ENCODE assay signal across 22 cellular contexts in the genomic region with DNA sequence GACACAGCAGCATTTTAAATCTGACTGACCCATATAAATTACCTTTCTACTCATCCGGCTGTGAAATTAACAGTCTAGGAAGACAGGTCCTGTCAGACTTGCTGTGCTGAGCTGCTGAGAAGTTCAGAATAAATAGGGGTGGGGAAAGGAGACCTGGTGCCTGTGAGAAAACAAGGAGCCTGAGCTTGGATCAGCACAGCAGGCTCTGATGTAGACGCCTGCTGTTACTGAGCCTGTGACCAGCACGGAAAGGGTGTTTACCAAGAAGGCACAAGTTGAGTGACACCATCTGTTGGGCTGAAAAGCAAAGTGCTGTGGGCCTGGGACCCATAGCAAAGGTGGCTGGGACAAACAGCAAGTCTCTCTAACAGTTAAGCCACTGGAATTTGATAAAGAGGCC.
DNase-seq lines count a peak whose midpoint lies in the region; FAIRE-seq and TF ChIP-seq lines count a peak whose summit lies in the region.
"Had no signal": no experiment of that assay in that cellular context is flagged by ENCODE, and none has a peak within 500 bp of the region (broad histone marks: within the 10 kb centered on the region; RNA-seq: fewer than 3 reads in every experiment).

No MANE protein-coding gene starts in this region.

- H3K4me3 Mint-ChIP-seq in H9: no peak overlapping the region
- no peak overlapping the region for H3K4me3 Mint-ChIP-seq in nephron progenitor cell
- H3K4me3 Mint-ChIP-seq: activated B cell treated with CpG ODN at 0.5 μM for 24 hours; activated T-helper 17 cell treated with anti-CD3 and anti-CD28 coated beads, Interleukin-2, amount 50 U/mL, for 72 hours; HFFc6; naive B cell; stimulated activated naive B cell treated with anti-CD40 and anti-IgM and Interleukin-4, amounts not matched to agents 10 μg/mL and 1 μg/mL and 100 μg/mL, for 72 hours had no signal

- H2BK20ac ChIP-seq in H9 (ENCODE audit: low read depth, low read length, poor library complexity, severe bottlenecking): no peak overlapping the region
- no peak overlapping the region for H2BK20ac ChIP-seq in H1 (ENCODE audit: low read length)

- H3K18ac ChIP-seq in H9 (ENCODE audit: insufficient read length, low read depth, low read length) (no peak overlapping the region), H1 (ENCODE audit: extremely low read depth, low read length) (no peak overlapping the region), trophoblast cell (ENCODE audit: low read length) (no peak overlapping the region)

- H3K4me3 ChIP-seq in H1 (ENCODE audit: extremely low read depth in 1 of 4, insufficient read depth in 2 of 4, low read depth in 3 of 4, low read length in 4 of 4) (no peak overlapping the region), trophoblast cell (ENCODE audit: low read depth, low read length) (no peak overlapping the region)
- H3K4me3 ChIP-seq: ovary, right atrium auricular region had no signal

- TF ChIP-seq EP300 in H1 (IDR thresholded peaks at IDR 0.05; ENCODE audit: borderline replicate concordance in 1 of 2, low read depth in 2 of 2, low read length in 2 of 2): no peak

- no peaks in the 10 kb centered on the region; the same call in 1 of the 2 replicates for H3K27me3 Mint-ChIP-seq in H9 (ENCODE audit: low read depth)
- H3K27me3 Mint-ChIP-seq in nephron progenitor cell (ENCODE audit: low read depth, poor library complexity): peaks cover 12% of the 10 kb centered on the region
- H3K27me3 Mint-ChIP-seq: activated B cell treated with CpG ODN at 0.5 μM for 24 hours had no signal

- H3K27me3 ChIP-seq in H9 (ENCODE audit: insufficient read depth, low read length) (no peaks in the 10 kb centered on the region), H1 (replicated peaks in 1 of 4; ENCODE audit: control insufficient read depth in 3 of 4, extremely low read depth in 1 of 4, insufficient read depth in 3 of 4, low read length in 3 of 4) (no peaks in the 10 kb centered on the region), trophoblast cell (ENCODE audit: insufficient read depth, low read length) (no peaks in the 10 kb centered on the region)
- H3K27me3 ChIP-seq: ovary, right atrium auricular region had no signal

- POLR2A ChIA-PET in H1 (lab: Charles Lee; ENCODE audit: partially characterized antibody): no interaction called here

- H4K20me1 ChIP-seq in H9 (ENCODE audit: control insufficient read depth, insufficient read depth, insufficient read length) (no peaks in the 10 kb centered on the region), H1 (replicated peaks in 1 of 2; ENCODE audit: control insufficient read depth in 1 of 2, insufficient read depth in 2 of 2, low read length in 2 of 2) (no peaks in the 10 kb centered on the region)

- H3K4me1 Mint-ChIP-seq in H9 (peaks cover 6 to 10% of the 10 kb centered on the region in 2 experiments), nephron progenitor cell (peaks cover 12% of the 10 kb centered on the region)
- H3K4me1 Mint-ChIP-seq: activated T-helper 17 cell treated with anti-CD3 and anti-CD28 coated beads, Interleukin-2, amount 50 U/mL, for 72 hours; stimulated activated naive B cell treated with anti-CD40 and anti-IgM and Interleukin-4, amounts not matched to agents 10 μg/mL and 1 μg/mL and 100 μg/mL, for 72 hours had no signal

- H2BK15ac ChIP-seq in H9 (ENCODE audit: low read depth, low read length) (no peak overlapping the region), H1 (ENCODE audit: low read length) (no peak overlapping the region)

- H3K4me1 ChIP-seq in H9 (ENCODE audit: insufficient read depth, low read length) (no peaks in the 10 kb centered on the region), H1 (replicated peaks in 1 of 4; ENCODE audit: control insufficient read depth in 3 of 4, insufficient read depth in 4 of 4, low read length in 3 of 4) (peaks cover 0 to 4% (median 0%) of the 10 kb centered on the region in 4 experiments; a peak in 1 of 7 replicates), trophoblast cell (ENCODE audit: control insufficient read depth in 1 of 2, insufficient read depth in 2 of 2, low read length in 2 of 2) (no peaks in the 10 kb centered on the region)
- H3K4me1 ChIP-seq: right atrium auricular region had no signal

- H2AFZ ChIP-seq in H9 (ENCODE audit: low read length): no peak overlapping the region
- no peak overlapping the region for H2AFZ ChIP-seq in H1 (ENCODE audit: low read length)
- no peak overlapping the region for H2AFZ ChIP-seq in trophoblast cell (ENCODE audit: insufficient read depth, low read length, poor library complexity)

- H4K8ac ChIP-seq in H9 (replicated peaks; ENCODE audit: insufficient read length, low read depth, low read length) (no peak overlapping the region), H1 (ENCODE audit: extremely low read depth, insufficient read depth, low read length) (no peak overlapping the region; the same call in 1 of the 2 replicates), trophoblast cell (ENCODE audit: low read depth, low read length) (no peak overlapping the region)

- H2BK120ac ChIP-seq in H9 (ENCODE audit: low read depth, low read length, poor library complexity, severe bottlenecking): no peak overlapping the region
- H2BK120ac ChIP-seq in H1 (replicated peaks; ENCODE audit: low read depth, low read length): no peak overlapping the region
- no peak overlapping the region for H2BK120ac ChIP-seq in trophoblast cell (ENCODE audit: insufficient read depth, low read length, poor library complexity)

- FAIRE-seq in H1 (lab: Jason Lieb, UNC): peak; percentile 62

- no CpG with 5 or more reads among the region's 3 CpGs for WGBS in H9 (ENCODE audit: extremely low coverage, insufficient read length, low lambda C conversion rate)
- WGBS in H1 (ENCODE audit: extremely low coverage in 1 of 2, insufficient coverage in 1 of 2, insufficient read length in 1 of 2, insufficient replicate concordance in 2 of 2, low coverage in 1 of 2, low lambda C conversion rate in 2 of 2, missing lambda C conversion rate in 1 of 2), 2 experiments: 42% methylated on average over 3 of the region's 3 CpGs; no CpG with 5 or more reads in 1 of the 2 experiments
- no CpG with 5 or more reads among the region's 3 CpGs for WGBS in trophoblast cell (ENCODE audit: extremely low coverage, insufficient coverage, insufficient read length)

- no peaks in the 10 kb centered on the region for H3K9me3 Mint-ChIP-seq in H9
- H3K9me3 Mint-ChIP-seq in nephron progenitor cell: peaks cover 4% of the 10 kb centered on the region
- H3K9me3 Mint-ChIP-seq: activated B cell treated with CpG ODN at 0.5 μM for 24 hours; activated T-helper 17 cell treated with anti-CD3 and anti-CD28 coated beads, Interleukin-2, amount 50 U/mL, for 72 hours; HFFc6 had no signal

- TF ChIP-seq POLR2A in H1 (IDR thresholded peaks at IDR 0.05; ENCODE audit: control extremely low read depth in 1 of 2, low read depth in 2 of 2, low read length in 2 of 2): no peak

- no peak overlapping the region for H4K91ac ChIP-seq in H9 (ENCODE audit: insufficient read length, low read depth, low read length)
- no peak overlapping the region for H4K91ac ChIP-seq in H1 (replicated peaks; ENCODE audit: insufficient read length, low read length)
- H4K91ac ChIP-seq in trophoblast cell (ENCODE audit: low read depth, low read length): no peak overlapping the region

- H2BK12ac ChIP-seq in H9 (ENCODE audit: insufficient read length, low read depth, low read length): no peak overlapping the region
- no peak overlapping the region for H2BK12ac ChIP-seq in H1 (ENCODE audit: low read depth, low read length)
- H2BK12ac ChIP-seq in trophoblast cell (ENCODE audit: low read length): no peak overlapping the region

- TF ChIP-seq RAD21 in H1 (IDR thresholded peaks at IDR 0.05 in 1 of 2, conservative IDR thresholded peaks at IDR 0.05 in 1 of 2; ENCODE audit: low read depth in 2 of 2, low read length in 2 of 2): peak in 1 of 2 experiments; percentile 18; a peak in 1 of 4 replicates

- no peak overlapping the region for H4K12ac ChIP-seq in trophoblast cell (ENCODE audit: low read depth, low read length)

- H2BK5ac ChIP-seq in H9 (ENCODE audit: insufficient read length, low read length) (no peak overlapping the region), H1 (ENCODE audit: low read depth, low read length) (no peak overlapping the region), trophoblast cell (ENCODE audit: low read depth, low read length, poor library complexity) (no peak overlapping the region)

- H3K4ac ChIP-seq in H9 (ENCODE audit: low read depth, low read length): no peak overlapping the region
- no peak overlapping the region for H3K4ac ChIP-seq in H1 (replicated peaks; ENCODE audit: insufficient read length, low read depth, low read length)
- H3K4ac ChIP-seq in trophoblast cell (ENCODE audit: low read depth, low read length): no peak overlapping the region

- H3K36me3 Mint-ChIP-seq in H9 (ENCODE audit: insufficient read depth in 1 of 3, low read depth in 3 of 3): no peaks in the 10 kb centered on the region
- H3K36me3 Mint-ChIP-seq in nephron progenitor cell (ENCODE audit: low read depth): no peaks in the 10 kb centered on the region
- H3K36me3 Mint-ChIP-seq: naive B cell; stimulated activated naive B cell treated with anti-CD40 and anti-IgM and Interleukin-4, amounts not matched to agents 10 μg/mL and 1 μg/mL and 100 μg/mL, for 72 hours had no signal

- H3K56ac ChIP-seq in H9 (ENCODE audit: insufficient read length, low read depth, low read length) (no peak overlapping the region), H1 (replicated peaks; ENCODE audit: insufficient read length, low read depth, low read length) (no peak overlapping the region)

- H3K9me3 ChIP-seq in H9 (ENCODE audit: control insufficient read depth, low read depth, low read length) (no peaks in the 10 kb centered on the region), H1 (ENCODE audit: insufficient read depth in 2 of 2, low read depth in 1 of 2, low read length in 1 of 2) (no peaks in the 10 kb centered on the region), trophoblast cell (ENCODE audit: insufficient read depth, low read depth, low read length) (no peaks in the 10 kb centered on the region)
- H3K9me3 ChIP-seq: ovary, right atrium auricular region had no signal

- CTCF ChIA-PET in H1 (lab: Charles Lee; ENCODE audit: partially characterized antibody): interaction anchor here (1.0 to 1.9 kb wide), 5 partner anchors 17 to 137 kb away, joined by 3 to 7 read pairs (median 3); partner anchors contain the start of gene COL1A2

- H3K4me2 ChIP-seq in H9 (ENCODE audit: insufficient read depth, insufficient read length, low read length): no peak overlapping the region
- no peak overlapping the region for H3K4me2 ChIP-seq in H1 (ENCODE audit: insufficient read depth in 1 of 2, low read depth in 2 of 2, low read length in 2 of 2)
- no peak overlapping the region for H3K4me2 ChIP-seq in trophoblast cell (ENCODE audit: low read length)

- H3K27ac ChIP-seq in H9 (ENCODE audit: insufficient read length, low read depth, low read length) (no peak overlapping the region), H1 (ENCODE audit: low read depth, low read length) (no peak overlapping the region), trophoblast cell (ENCODE audit: low read depth, low read length) (no peak overlapping the region)
- H3K27ac ChIP-seq: ovary, right atrium auricular region, RWPE1 had no signal

- H3K36me3 ChIP-seq in H1 (ENCODE audit: control insufficient read depth in 2 of 4, insufficient read depth in 4 of 4, low read length in 3 of 4) (no peaks in the 10 kb centered on the region), trophoblast cell (ENCODE audit: control insufficient read depth in 1 of 2, insufficient read depth in 2 of 2, low read length in 2 of 2) (no peaks in the 10 kb centered on the region)
- H3K36me3 ChIP-seq: ovary, right atrium auricular region had no signal

- H3T11ph ChIP-seq in H9 (ENCODE audit: low read length): no peak overlapping the region

- H2AK5ac ChIP-seq in H9 (ENCODE audit: insufficient read length, low read length) (no peak overlapping the region), H1 (ENCODE audit: low read depth, low read length) (no peak overlapping the region), trophoblast cell (ENCODE audit: low read length) (no peak overlapping the region)

- H3K14ac ChIP-seq in H9 (ENCODE audit: insufficient read depth, low read length) (no peak overlapping the region), H1 (ENCODE audit: insufficient read length) (no peak overlapping the region), trophoblast cell (ENCODE audit: low read length) (no peak overlapping the region)

- H3K9ac ChIP-seq in H9 (ENCODE audit: extremely low read depth, insufficient read length, low read length) (no peak overlapping the region), H1 (replicated peaks in 1 of 4; ENCODE audit: extremely low read depth in 1 of 4, low read depth in 3 of 4, low read length in 3 of 4) (no peak overlapping the region), trophoblast cell (ENCODE audit: low read length) (no peak overlapping the region)

- H3K23me2 ChIP-seq in H9 (ENCODE audit: insufficient read length, low read depth, low read length, poor library complexity, severe bottlenecking) (no peaks in the 10 kb centered on the region), H1 (ENCODE audit: low read depth, low read length) (no peaks in the 10 kb centered on the region)

- TF ChIP-seq CTCF in H9 (conservative IDR thresholded peaks at IDR 0.05) (no peak), H1 (IDR thresholded peaks at IDR 0.05; ENCODE audit: control extremely low read depth in 1 of 3, insufficient read depth in 1 of 3, low read depth in 1 of 3, low read length in 3 of 3) (no peak), nephron progenitor cell (IDR thresholded peaks at IDR 0.05) (no peak)

- H3K79me1 ChIP-seq in H9 (ENCODE audit: insufficient read depth, low read depth, low read length, poor library complexity, severe bottlenecking): no peaks in the 10 kb centered on the region
- H3K79me1 ChIP-seq in H1 (ENCODE audit: low read depth, low read length): no peaks in the 10 kb centered on the region
- no peaks in the 10 kb centered on the region for H3K79me1 ChIP-seq in trophoblast cell (ENCODE audit: low read length)

- H3K79me2 ChIP-seq in H9 (ENCODE audit: insufficient read depth, low read length) (no peaks in the 10 kb centered on the region), H1 (ENCODE audit: control insufficient read depth in 1 of 2, insufficient read depth in 2 of 2, low read length in 2 of 2) (no peaks in the 10 kb centered on the region), trophoblast cell (ENCODE audit: control insufficient read depth, insufficient read depth, low read length, poor library complexity) (no peaks in the 10 kb centered on the region)

- peak; percentile 68 for DNase-seq in H9
- peak; percentile 41 for DNase-seq in NCI-H69 (lab: John Stamatoyannopoulos, UW)
- DNase-seq in H1 (ENCODE audit: low read depth in 1 of 2, low spot score in 2 of 2): peak in 1 of 2 experiments; percentile 47
- peak; percentile 4 for DNase-seq in nephron progenitor cell
- DNase-seq in GF-D8 (lab: John Stamatoyannopoulos, UW): no peak
- no peak for DNase-seq in NCI-H345 treated with DMSO at 0.1 percent for 48 hours (lab: John Stamatoyannopoulos, UW; ENCODE audit: unreplicated experiment)
- DNase-seq in trophoblast cell: no peak
- no peak for DNase-seq in activated gamma-delta T cell treated with Interleukin-2 at 50 U/mL for 16 hours
- DNase-seq: ACHN; activated B cell treated with CpG ODN at 0.5 μM for 24 hours; DMS79 treated with DMSO at 0.1 percent for 48 hours; HFFc6; left colon; naive B cell; NCI-H526 treated with DMSO at 0.1 percent for 48 hours; ovary; stimulated activated CD4-positive, alpha-beta T cell treated with anti-CD3 and anti-CD28 coated beads, Interleukin-12 subunit alpha, Interleukin-12 subunit beta, amount 100 ng/mL, for 4 hours; stimulated activated CD4-positive, alpha-beta T cell treated with anti-CD3 and anti-CD28 coated beads, Interleukin-4, amount 100 ng/mL, for 24 hours; stimulated activated naive B cell treated with anti-CD40 and anti-IgM and Interleukin-4, amounts not matched to agents 10 μg/mL and 1 μg/mL and 100 μg/mL, for 72 hours had no signal

- H3K27ac Mint-ChIP-seq in H9 (peak overlapping the region in 1 of 3 experiments; percentile 78; a peak in 1 of 7 replicates), nephron progenitor cell (peak overlapping the region; percentile 82)
- H3K27ac Mint-ChIP-seq: activated B cell treated with CpG ODN at 0.5 μM for 24 hours; activated T-helper 17 cell treated with anti-CD3 and anti-CD28 coated beads, Interleukin-2, amount 50 U/mL, for 72 hours; HFFc6; stimulated activated naive B cell treated with anti-CD40 and anti-IgM and Interleukin-4, amounts not matched to agents 10 μg/mL and 1 μg/mL and 100 μg/mL, for 72 hours had no signal

- H3K23ac ChIP-seq in H9 (ENCODE audit: insufficient read length, low read depth, low read length) (no peak overlapping the region), H1 (ENCODE audit: insufficient read length) (no peak overlapping the region), trophoblast cell (ENCODE audit: low read length) (no peak overlapping the region)

- H4K5ac ChIP-seq in H9 (ENCODE audit: insufficient read length, low read depth, low read length) (no peak overlapping the region), H1 (ENCODE audit: insufficient read length, low read depth, low read length) (no peak overlapping the region)

Comparison
In these comparisons a context has a peak if more than half of its experiments do, and no peak if none do; other contexts are left out.
1. DNase-seq: peak in H9 (single experiment), NCI-H69 (single experiment) and nephron progenitor cell (single experiment); none in GF-D8 (single experiment), NCI-H345 treated with DMSO at 0.1 percent for 48 hours (single experiment), trophoblast cell (0 of 2) and activated gamma-delta T cell treated with Interleukin-2 at 50 U/mL for 16 hours (single experiment).